ENCODE assay signal across 12 cellular contexts in the genomic region with DNA sequence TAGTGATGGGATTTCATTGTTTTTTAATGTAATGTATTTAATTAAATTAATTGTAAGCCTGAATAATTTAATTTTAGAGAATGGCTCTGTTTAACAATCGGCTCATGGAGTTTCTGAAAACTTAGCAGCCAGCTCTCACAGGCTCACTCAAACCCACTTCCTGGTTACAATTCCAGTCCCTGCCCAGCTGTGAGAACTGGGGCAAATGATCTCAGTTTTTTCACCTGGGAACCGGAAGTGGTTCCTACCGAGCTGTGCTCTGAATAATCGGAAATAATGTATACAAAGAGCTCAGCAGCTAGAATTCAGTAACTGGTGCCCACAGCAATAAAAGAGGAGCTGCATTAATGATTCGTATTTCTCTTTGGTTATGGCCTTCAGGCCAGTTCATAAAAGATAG.
DNase-seq lines count a peak whose midpoint lies in the region; ATAC-seq and TF ChIP-seq lines count a peak whose summit lies in the region.
"Had no signal": no experiment of that assay in that cellular context is flagged by ENCODE, and none has a peak within 500 bp of the region (broad histone marks: within the 10 kb centered on the region; RNA-seq: fewer than 3 reads in every experiment).

No MANE protein-coding gene starts in this region.

- no peaks in the 10 kb centered on the region for H3K36me3 ChIP-seq in CD8-positive, alpha-beta memory T cell (ENCODE audit: insufficient read depth, low read length)

- peak overlapping the region in 6 of 7 donors; percentile 33 to 72 (median 46) for H3K4me3 Mint-ChIP-seq in CD8-positive, alpha-beta memory T cell
- no peak overlapping the region for H3K4me3 Mint-ChIP-seq in activated CD4-positive, alpha-beta memory T cell treated with anti-CD3 and anti-CD28 coated beads for 36 hours
- H3K4me3 Mint-ChIP-seq in natural killer cell (peak overlapping the region; percentile 85), Calu3 (ENCODE audit: low read depth, unreplicated experiment) (no peak overlapping the region)
- H3K4me3 Mint-ChIP-seq: naive B cell had no signal

- POLR2A ChIA-PET in CD8-positive, alpha-beta memory T cell (lab: Charles Lee), result no interaction called here
- POLR2A ChIA-PET in activated CD4-positive, alpha-beta memory T cell treated with anti-CD3 and anti-CD28 coated beads for 36 hours (lab: Charles Lee), result no interaction called here

- BruUV-seq in Calu3 (replicated peaks; lab: Mats Ljungman, UMichigan), result no TSS peak

- peaks cover 0 to 3% (median 0%) of the 10 kb centered on the region in 3 donors for H3K36me3 Mint-ChIP-seq in CD8-positive, alpha-beta memory T cell
- H3K36me3 Mint-ChIP-seq in activated CD4-positive, alpha-beta memory T cell treated with anti-CD3 and anti-CD28 coated beads for 36 hours, result no peaks in the 10 kb centered on the region
- H3K36me3 Mint-ChIP-seq in natural killer cell, result no peaks in the 10 kb centered on the region
- no peaks in the 10 kb centered on the region for H3K36me3 Mint-ChIP-seq in Calu3 (ENCODE audit: insufficient read depth, unreplicated experiment)
- H3K36me3 Mint-ChIP-seq: naive B cell had no signal

- no peaks in the 10 kb centered on the region for H3K27me3 ChIP-seq in CD8-positive, alpha-beta memory T cell (ENCODE audit: insufficient read depth, low read length, poor library complexity, severe bottlenecking)

- ATAC-seq in GM21423 (IDR thresholded peaks at IDR 0.05; ENCODE audit: unreplicated experiment), result peak; percentile 83
- peak; percentile 76 to 92 (median 87) for ATAC-seq in natural killer cell
- ATAC-seq in HG03095 (IDR thresholded peaks at IDR 0.05; ENCODE audit: unreplicated experiment), result no peak
- ATAC-seq in HG02798 (IDR thresholded peaks at IDR 0.05; ENCODE audit: poor library complexity, unreplicated experiment), result no peak

- peak in 3 of 5 donors; percentile 44 to 55 (median 54) for DNase-seq in CD8-positive, alpha-beta memory T cell
- peak; percentile 71 for DNase-seq in activated CD4-positive, alpha-beta memory T cell treated with anti-CD3 and anti-CD28 coated beads for 36 hours
- DNase-seq in natural killer cell, result peak; percentile 21
- no peak for DNase-seq in HuH-7 (ENCODE audit: low spot score)
- no peak for DNase-seq in Calu3
- DNase-seq: caudate nucleus, naive B cell, NCI-H446 treated with DMSO at 0.1 percent for 48 hours, SHP77 treated with DMSO at 0.1 percent for 48 hours had no signal

- no peaks in the 10 kb centered on the region for H3K9me3 ChIP-seq in CD8-positive, alpha-beta memory T cell (ENCODE audit: low read length)

- H3K4me3 ChIP-seq in CD8-positive, alpha-beta memory T cell (ENCODE audit: low read length), result no peak overlapping the region

- peaks cover 0 to under 1% of the 10 kb centered on the region in 2 donors for H3K27me3 Mint-ChIP-seq in CD8-positive, alpha-beta memory T cell
- H3K27me3 Mint-ChIP-seq in activated CD4-positive, alpha-beta memory T cell treated with anti-CD3 and anti-CD28 coated beads for 36 hours, result no peaks in the 10 kb centered on the region
- no peaks in the 10 kb centered on the region for H3K27me3 Mint-ChIP-seq in natural killer cell (ENCODE audit: low read depth in 2 of 2)
- no peaks in the 10 kb centered on the region for H3K27me3 Mint-ChIP-seq in Calu3 (ENCODE audit: unreplicated experiment)

- H3K4me1 Mint-ChIP-seq in CD8-positive, alpha-beta memory T cell, result peaks cover 23 to 33% (median 26%) of the 10 kb centered on the region in 3 donors
- peaks cover 16% of the 10 kb centered on the region for H3K4me1 Mint-ChIP-seq in activated CD4-positive, alpha-beta memory T cell treated with anti-CD3 and anti-CD28 coated beads for 36 hours (ENCODE audit: low read depth)
- peaks cover 37 to 42% of the 10 kb centered on the region in 2 donors for H3K4me1 Mint-ChIP-seq in natural killer cell
- H3K4me1 Mint-ChIP-seq in Calu3 (ENCODE audit: low read depth, unreplicated experiment), result no peaks in the 10 kb centered on the region

- CTCF ChIA-PET in CD8-positive, alpha-beta memory T cell (lab: Charles Lee), result interaction anchor here (1.2 kb wide), 1 partner anchor 10 kb away, joined by 3 read pairs; no protein-coding TSS in a partner anchor
- CTCF ChIA-PET in activated CD4-positive, alpha-beta memory T cell treated with anti-CD3 and anti-CD28 coated beads for 36 hours (lab: Charles Lee), result interaction anchor here (2.1 to 2.2 kb wide), 2 partner anchors 10 to 133 kb away, joined by 8 to 9 read pairs; no protein-coding TSS in a partner anchor
- CTCF ChIA-PET in Calu3 (lab: Charles Lee), result no interaction called here

- H3K27ac Mint-ChIP-seq in CD8-positive, alpha-beta memory T cell, result peak overlapping the region in 7 of 8 donors; percentile 26 to 88 (median 62)
- H3K27ac Mint-ChIP-seq in activated CD4-positive, alpha-beta memory T cell treated with anti-CD3 and anti-CD28 coated beads for 36 hours, result no peak overlapping the region
- H3K27ac Mint-ChIP-seq in natural killer cell (peak overlapping the region; percentile 21 to 86), Calu3 (ENCODE audit: unreplicated experiment) (no peak overlapping the region)
- H3K27ac Mint-ChIP-seq: naive B cell had no signal

- H3K27ac ChIP-seq in CD8-positive, alpha-beta memory T cell (ENCODE audit: low read depth, low read length), result no peak overlapping the region

- H3K4me1 ChIP-seq in CD8-positive, alpha-beta memory T cell (ENCODE audit: insufficient read depth, low read length), result peaks cover 14% of the 10 kb centered on the region

- no peaks in the 10 kb centered on the region for H3K9me3 Mint-ChIP-seq in CD8-positive, alpha-beta memory T cell
- H3K9me3 Mint-ChIP-seq in activated CD4-positive, alpha-beta memory T cell treated with anti-CD3 and anti-CD28 coated beads for 36 hours, result no peaks in the 10 kb centered on the region
- H3K9me3 Mint-ChIP-seq in natural killer cell, result no peaks in the 10 kb centered on the region
- H3K9me3 Mint-ChIP-seq in Calu3 (ENCODE audit: low read depth, unreplicated experiment), result peaks cover 12% of the 10 kb centered on the region

- TF ChIP-seq CTCF in natural killer cell (IDR thresholded peaks at IDR 0.05), result no peak
- no peak for TF ChIP-seq CTCF in Calu3 (IDR thresholded peaks at IDR 0.05; ENCODE audit: unreplicated experiment)

- intact Hi-C loops in activated CD4-positive, alpha-beta memory T cell treated with anti-CD3 and anti-CD28 coated beads for 36 hours (cut with micrococcal nuclease), result no loop called here
- intact Hi-C loops in natural killer cell (cut with micrococcal nuclease), result no loop called here
- intact Hi-C loops in Calu3 (cut with micrococcal nuclease; ENCODE audit: unreplicated experiment), result no loop called here

Comparison
In these comparisons a context has a peak if more than half of its experiments do, and no peak if none do; other contexts are left out.
1. DNase-seq: peak in CD8-positive, alpha-beta memory T cell (3 of 5), activated CD4-positive, alpha-beta memory T cell treated with anti-CD3 and anti-CD28 coated beads for 36 hours (single experiment) and natural killer cell (single experiment); none in HuH-7 (single experiment) and Calu3 (single experiment).
2. H3K27ac Mint-ChIP-seq: peak in CD8-positive, alpha-beta memory T cell (7 of 8) and natural killer cell (2 of 2); none in activated CD4-positive, alpha-beta memory T cell treated with anti-CD3 and anti-CD28 coated beads for 36 hours (single experiment) and Calu3 (single experiment).
3. H3K4me3 Mint-ChIP-seq: peak in CD8-positive, alpha-beta memory T cell (6 of 7) and natural killer cell (single experiment); none in activated CD4-positive, alpha-beta memory T cell treated with anti-CD3 and anti-CD28 coated beads for 36 hours (single experiment) and Calu3 (single experiment).
4. ATAC-seq: peak in GM21423 (single experiment) and natural killer cell (3 of 3); none in HG03095 (single experiment) and HG02798 (single experiment).